In the genomic region with DNA sequence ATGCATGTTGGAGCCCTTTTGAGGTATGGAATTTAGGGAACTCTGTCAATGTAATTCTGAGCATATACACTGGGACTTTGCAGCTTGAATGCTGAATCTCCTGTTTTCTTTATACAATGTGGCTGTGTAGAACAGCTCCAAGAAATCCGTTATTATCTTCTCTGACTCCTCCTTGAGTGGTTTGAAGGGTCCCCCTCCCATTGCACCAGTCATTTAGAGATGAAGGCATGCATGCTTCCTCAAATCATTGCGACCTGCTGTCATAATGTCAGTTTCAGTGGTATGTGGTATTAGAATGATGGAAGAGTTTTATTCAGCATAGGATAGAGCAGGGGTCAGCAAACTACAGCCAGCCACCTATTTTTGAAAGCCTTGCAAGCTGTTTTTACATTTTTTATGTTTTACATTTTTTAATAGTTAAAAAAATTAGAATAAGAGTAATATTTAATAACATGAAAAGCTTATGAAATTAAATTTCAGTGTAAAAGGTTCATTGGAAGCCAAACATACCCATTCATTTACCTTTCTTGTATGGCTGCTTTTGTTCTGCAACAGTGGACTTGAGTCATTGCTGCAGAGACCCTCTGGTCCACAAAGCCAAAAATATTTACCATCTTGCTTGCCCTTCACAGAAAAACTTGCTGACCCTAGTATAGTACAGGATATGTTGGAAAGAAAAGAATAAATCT, we compare ENCODE assay signal across 8 cellular contexts. TPM values are rescaled to one million over a fixed set of nuclear protein-coding genes. Genes with fewer than 3 reads are reported as not detected.
DNase-seq lines count a peak whose midpoint lies in the region; ATAC-seq lines count a peak whose summit lies in the region.

No MANE protein-coding gene starts in this region.

- H3K4me3 ChIP-seq in H7 (ENCODE audit: insufficient read depth, low read depth, low read length): no peak overlapping the region

- H3K27me3 ChIP-seq in H7 (ENCODE audit: control insufficient read depth, insufficient read depth, low read length): no peaks in the 10 kb centered on the region

- H3K9me3 Mint-ChIP-seq in activated CD4-positive, alpha-beta memory T cell treated with anti-CD3 and anti-CD28 coated beads for 36 hours: no peaks in the 10 kb centered on the region
- H3K9me3 Mint-ChIP-seq in stimulated activated naive CD8-positive, alpha-beta T cell treated with anti-CD3 and anti-CD28 coated beads, Interleukin-15, amount 100 ng/mL, for 72 hours: no peaks in the 10 kb centered on the region

- intact Hi-C loops in activated CD4-positive, alpha-beta memory T cell treated with anti-CD3 and anti-CD28 coated beads for 36 hours (cut with micrococcal nuclease): loop anchor here (1.0 to 10.0 kb wide), 4 partner anchors 21 to 286 kb away; no protein-coding TSS in a partner anchor

- H3K36me3 ChIP-seq in H7 (replicated peaks; ENCODE audit: control insufficient read depth, insufficient read depth, low read length): no peaks in the 10 kb centered on the region

- H3K4me3 Mint-ChIP-seq in activated CD4-positive, alpha-beta memory T cell treated with anti-CD3 and anti-CD28 coated beads for 36 hours: peak overlapping the region; percentile 28
- peak overlapping the region; percentile 66 to 79 for H3K4me3 Mint-ChIP-seq in stimulated activated naive CD8-positive, alpha-beta T cell treated with anti-CD3 and anti-CD28 coated beads, Interleukin-15, amount 100 ng/mL, for 72 hours

- peak; percentile 62 for DNase-seq in stimulated activated CD4-positive, alpha-beta T cell treated with anti-CD3 and anti-CD28 coated beads, Interleukin-1b, Interleukin-23, amount 100 ng/mL, for 48 hours
- no peak for DNase-seq in stimulated activated CD4-positive, alpha-beta T cell treated with anti-CD3 and anti-CD28 coated beads, Interleukin-12 subunit alpha, Interleukin-12 subunit beta, amount 100 ng/mL, for 4 hours
- DNase-seq in activated CD4-positive, alpha-beta memory T cell treated with anti-CD3 and anti-CD28 coated beads for 36 hours: peak; percentile 68
- DNase-seq in stimulated activated naive CD8-positive, alpha-beta T cell treated with anti-CD3 and anti-CD28 coated beads, Interleukin-15, amount 100 ng/mL, for 72 hours: peak; percentile 60 to 76
- DNase-seq in DMS 273 treated with DMSO at 0.1 percent for 48 hours (lab: John Stamatoyannopoulos, UW) (no peak), H7 (no peak), GM03348 (ENCODE audit: low spot score) (no peak)

- peaks cover 83% of the 10 kb centered on the region for H3K4me1 Mint-ChIP-seq in activated CD4-positive, alpha-beta memory T cell treated with anti-CD3 and anti-CD28 coated beads for 36 hours (ENCODE audit: low read depth)
- H3K4me1 Mint-ChIP-seq in stimulated activated naive CD8-positive, alpha-beta T cell treated with anti-CD3 and anti-CD28 coated beads, Interleukin-15, amount 100 ng/mL, for 72 hours: peaks cover 87% of the 10 kb centered on the region

- H3K36me3 Mint-ChIP-seq in activated CD4-positive, alpha-beta memory T cell treated with anti-CD3 and anti-CD28 coated beads for 36 hours: peaks cover 10% of the 10 kb centered on the region

- POLR2A ChIA-PET in activated CD4-positive, alpha-beta memory T cell treated with anti-CD3 and anti-CD28 coated beads for 36 hours (lab: Charles Lee): interaction anchor here (1.0 to 1.9 kb wide), 6 partner anchors 8 to 59 kb away, joined by 3 to 12 read pairs (median 4); a partner anchor contains a TSS

- CTCF ChIA-PET in activated CD4-positive, alpha-beta memory T cell treated with anti-CD3 and anti-CD28 coated beads for 36 hours (lab: Charles Lee): interaction anchor here (0.6 to 3.0 kb wide), 8 partner anchors 9 to 1391 kb away, joined by 3 to 20 read pairs (median 5); a partner anchor contains a TSS

- peak overlapping the region; percentile 75 for H3K27ac Mint-ChIP-seq in activated CD4-positive, alpha-beta memory T cell treated with anti-CD3 and anti-CD28 coated beads for 36 hours
- peak overlapping the region; percentile 78 to 93 for H3K27ac Mint-ChIP-seq in stimulated activated naive CD8-positive, alpha-beta T cell treated with anti-CD3 and anti-CD28 coated beads, Interleukin-15, amount 100 ng/mL, for 72 hours

- peak; percentile 71 for ATAC-seq in HG03064 (IDR thresholded peaks at IDR 0.05; ENCODE audit: low read depth, unreplicated experiment)
- peak; percentile 85 for ATAC-seq in stimulated activated naive CD8-positive, alpha-beta T cell treated with anti-CD3 and anti-CD28 coated beads, Interleukin-15, amount 100 ng/mL, for 72 hours

- no peaks in the 10 kb centered on the region for H3K27me3 Mint-ChIP-seq in activated CD4-positive, alpha-beta memory T cell treated with anti-CD3 and anti-CD28 coated beads for 36 hours
- H3K27me3 Mint-ChIP-seq in stimulated activated naive CD8-positive, alpha-beta T cell treated with anti-CD3 and anti-CD28 coated beads, Interleukin-15, amount 100 ng/mL, for 72 hours: no peaks in the 10 kb centered on the region

RNA-seq across cellular contexts. Expression of a gene that starts 8.1 kb away (rescaled TPM):
- 10 to 100 TPM; 58.2 to 62.6 TPM for total RNA-seq in activated CD4-positive, alpha-beta memory T cell treated with anti-CD3 and anti-CD28 coated beads for 36 hours
- total RNA-seq in H7 (2014; rRNA removed; shearing (Covaris generic)): 12.6 and 15.3 TPM in 2 replicates

Comparison
In these comparisons a context has a peak if more than half of its experiments do, and no peak if none do; other contexts are left out.
1. DNase-seq: peak in stimulated activated CD4-positive, alpha-beta T cell treated with anti-CD3 and anti-CD28 coated beads, Interleukin-1b, Interleukin-23, amount 100 ng/mL, for 48 hours (single experiment), activated CD4-positive, alpha-beta memory T cell treated with anti-CD3 and anti-CD28 coated beads for 36 hours (single experiment) and stimulated activated naive CD8-positive, alpha-beta T cell treated with anti-CD3 and anti-CD28 coated beads, Interleukin-15, amount 100 ng/mL, for 72 hours (2 of 2); none in stimulated activated CD4-positive, alpha-beta T cell treated with anti-CD3 and anti-CD28 coated beads, Interleukin-12 subunit alpha, Interleukin-12 subunit beta, amount 100 ng/mL, for 4 hours (single experiment), DMS 273 treated with DMSO at 0.1 percent for 48 hours (single experiment), H7 (single experiment) and GM03348 (single experiment).